In genomic region chr2:100186126-100186525, GRCh38 we compare ENCODE assay signal across 17 cellular contexts. TPM values are rescaled to one million over a fixed set of nuclear protein-coding genes. Genes with fewer than 3 reads are reported as not detected.
DNase-seq lines count a peak whose midpoint lies in the region; ATAC-seq and TF ChIP-seq lines count a peak whose summit lies in the region.
"Had no signal": no experiment of that assay in that cellular context is flagged by ENCODE, and none has a peak within 500 bp of the region (broad histone marks: within the 10 kb centered on the region; RNA-seq: fewer than 3 reads in every experiment).

No MANE protein-coding gene starts in this region.

- TF ChIP-seq POLR2A in esophagus muscularis mucosa (IDR thresholded peaks at IDR 0.05; ENCODE audit: low read depth) = no peak

- no peaks in the 10 kb centered on the region for H3K4me1 Mint-ChIP-seq in osteocyte (ENCODE audit: unreplicated experiment)
- no peaks in the 10 kb centered on the region for H3K4me1 Mint-ChIP-seq in activated CD8-positive, alpha-beta memory T cell treated with anti-CD3 and anti-CD28 coated beads, Interleukin-2, amount 10 ng/mL, durations not matched to agents 7 days and 5 days
- H3K4me1 Mint-ChIP-seq: CD4-positive, CD25-positive, alpha-beta regulatory T cell had no signal

- H3K9me3 Mint-ChIP-seq in osteocyte (ENCODE audit: unreplicated experiment) = no peaks in the 10 kb centered on the region
- H3K9me3 Mint-ChIP-seq in activated CD8-positive, alpha-beta memory T cell treated with anti-CD3 and anti-CD28 coated beads, Interleukin-2, amount 10 ng/mL, durations not matched to agents 7 days and 5 days (ENCODE audit: low read depth) = no peaks in the 10 kb centered on the region
- H3K9me3 Mint-ChIP-seq: CD8-positive, alpha-beta T cell; HFFc6 had no signal

- H3K4me3 Mint-ChIP-seq in osteocyte (ENCODE audit: unreplicated experiment) = no peak overlapping the region
- no peak overlapping the region for H3K4me3 Mint-ChIP-seq in activated CD8-positive, alpha-beta memory T cell treated with anti-CD3 and anti-CD28 coated beads, Interleukin-2, amount 10 ng/mL, durations not matched to agents 7 days and 5 days
- H3K4me3 Mint-ChIP-seq: CD4-positive, CD25-positive, alpha-beta regulatory T cell; CD8-positive, alpha-beta T cell; HFFc6 had no signal

- CTCF ChIA-PET in activated CD8-positive, alpha-beta memory T cell treated with anti-CD3 and anti-CD28 coated beads, Interleukin-2, amount 10 ng/mL, durations not matched to agents 7 days and 5 days (lab: Charles Lee) = no interaction called here

- no peak overlapping the region for H3K27ac Mint-ChIP-seq in osteocyte (ENCODE audit: unreplicated experiment)
- no peak overlapping the region for H3K27ac Mint-ChIP-seq in activated CD8-positive, alpha-beta memory T cell treated with anti-CD3 and anti-CD28 coated beads, Interleukin-2, amount 10 ng/mL, durations not matched to agents 7 days and 5 days
- H3K27ac Mint-ChIP-seq: CD4-positive, CD25-positive, alpha-beta regulatory T cell; CD8-positive, alpha-beta T cell; HFFc6 had no signal

- TF ChIP-seq CTCF in GM20000 (IDR thresholded peaks at IDR 0.05; ENCODE audit: extremely low read depth, missing control alignments) (no peak), esophagus muscularis mucosa (IDR thresholded peaks at IDR 0.05) (no peak), osteocyte (IDR thresholded peaks at IDR 0.05) (no peak)

- no peak for ATAC-seq in activated CD8-positive, alpha-beta memory T cell treated with anti-CD3 and anti-CD28 coated beads, Interleukin-2, amount 10 ng/mL, durations not matched to agents 7 days and 5 days
- no peak for ATAC-seq in GM18502 (IDR thresholded peaks at IDR 0.05; ENCODE audit: poor library complexity, unreplicated experiment)
- ATAC-seq: CD8-positive, alpha-beta T cell; GM12878 had no signal

- H3K27me3 ChIP-seq in esophagus muscularis mucosa = no peaks in the 10 kb centered on the region

- H3K4me3 ChIP-seq in esophagus muscularis mucosa = no peak overlapping the region
- H3K4me3 ChIP-seq: GM12878, HAP-1 had no signal

- H3K27me3 Mint-ChIP-seq in osteocyte (ENCODE audit: unreplicated experiment) = peaks cover 4% of the 10 kb centered on the region
- H3K27me3 Mint-ChIP-seq in activated CD8-positive, alpha-beta memory T cell treated with anti-CD3 and anti-CD28 coated beads, Interleukin-2, amount 10 ng/mL, durations not matched to agents 7 days and 5 days = peaks cover 6% of the 10 kb centered on the region

- no peaks in the 10 kb centered on the region for H3K36me3 ChIP-seq in esophagus muscularis mucosa
- H3K36me3 ChIP-seq: HAP-1 had no signal

- H3K36me3 Mint-ChIP-seq in osteocyte (ENCODE audit: unreplicated experiment) = no peaks in the 10 kb centered on the region
- no peaks in the 10 kb centered on the region for H3K36me3 Mint-ChIP-seq in activated CD8-positive, alpha-beta memory T cell treated with anti-CD3 and anti-CD28 coated beads, Interleukin-2, amount 10 ng/mL, durations not matched to agents 7 days and 5 days
- H3K36me3 Mint-ChIP-seq: CD4-positive, CD25-positive, alpha-beta regulatory T cell; CD8-positive, alpha-beta T cell had no signal

- DNase-seq in GM20000 (ENCODE audit: low spot score) (peak; percentile 0), esophagus muscularis mucosa (ENCODE audit: extremely low spot score) (peak; percentile 78), osteocyte (ENCODE audit: extremely low spot score, unreplicated experiment) (peak; percentile 51), NCI-H748 (lab: John Stamatoyannopoulos, UW; ENCODE audit: unreplicated experiment) (no peak)
- no peak for DNase-seq in activated CD8-positive, alpha-beta memory T cell treated with anti-CD3 and anti-CD28 coated beads, Interleukin-2, amount 10 ng/mL, durations not matched to agents 7 days and 5 days
- DNase-seq: Caco-2; CD4-positive, CD25-positive, alpha-beta regulatory T cell; CD8-positive, alpha-beta T cell; DMS153; DND-41; GOT3; HFFc6 had no signal

- H3K4me1 ChIP-seq in esophagus muscularis mucosa = peaks cover 0 to 3% (median 1%) of the 10 kb centered on the region in 4 donors
- H3K4me1 ChIP-seq: Caco-2 had no signal

- TF ChIP-seq EP300 in esophagus muscularis mucosa (IDR thresholded peaks at IDR 0.05) = no peak

- intact Hi-C loops in esophagus muscularis mucosa (cut with DNase I) = no loop called here

- H3K9me3 ChIP-seq in esophagus muscularis mucosa = no peaks in the 10 kb centered on the region
- H3K9me3 ChIP-seq: Caco-2, HAP-1 had no signal

- no peak overlapping the region for H3K27ac ChIP-seq in esophagus muscularis mucosa (replicated peaks in 1 of 4)
- H3K27ac ChIP-seq: C4-2B had no signal

- 86% methylated on average over 8 of the region's 8 CpGs for WGBS in esophagus muscularis mucosa

RNA-seq across cellular contexts. Expression of gene AFF3, which starts 43.7 kb away (rescaled TPM):
- 10 to 100 TPM; 36.4 to 99.5 (median 56.9) TPM for total RNA-seq in esophagus muscularis mucosa
- total RNA-seq in osteocyte = 239 and 248 TPM in 2 replicates
- total RNA-seq in activated CD8-positive, alpha-beta memory T cell treated with anti-CD3 and anti-CD28 coated beads, Interleukin-2, amount 10 ng/mL, durations not matched to agents 7 days and 5 days = under 1 TPM; 0.09 to 0.55 TPM
- total RNA-seq: A673 had no signal

Comparison
In these comparisons a context has a peak if more than half of its experiments do, and no peak if none do; other contexts are left out.
1. DNase-seq: peak in GM20000 (single experiment), esophagus muscularis mucosa (single experiment) and osteocyte (single experiment); none in NCI-H748 (single experiment) and activated CD8-positive, alpha-beta memory T cell treated with anti-CD3 and anti-CD28 coated beads, Interleukin-2, amount 10 ng/mL, durations not matched to agents 7 days and 5 days (single experiment).
2. RNA of gene AFF3, which starts 43.7 kb away (total RNA-seq): 239 to 248 TPM in osteocyte and 36.4 to 99.5 TPM in esophagus muscularis mucosa; 0.09 to 0.55 TPM in activated CD8-positive, alpha-beta memory T cell treated with anti-CD3 and anti-CD28 coated beads, Interleukin-2, amount 10 ng/mL, durations not matched to agents 7 days and 5 days; every median in the first group is over 10 times any median in the second.